ENCODE assay signal across 15 cellular contexts in the genomic region with DNA sequence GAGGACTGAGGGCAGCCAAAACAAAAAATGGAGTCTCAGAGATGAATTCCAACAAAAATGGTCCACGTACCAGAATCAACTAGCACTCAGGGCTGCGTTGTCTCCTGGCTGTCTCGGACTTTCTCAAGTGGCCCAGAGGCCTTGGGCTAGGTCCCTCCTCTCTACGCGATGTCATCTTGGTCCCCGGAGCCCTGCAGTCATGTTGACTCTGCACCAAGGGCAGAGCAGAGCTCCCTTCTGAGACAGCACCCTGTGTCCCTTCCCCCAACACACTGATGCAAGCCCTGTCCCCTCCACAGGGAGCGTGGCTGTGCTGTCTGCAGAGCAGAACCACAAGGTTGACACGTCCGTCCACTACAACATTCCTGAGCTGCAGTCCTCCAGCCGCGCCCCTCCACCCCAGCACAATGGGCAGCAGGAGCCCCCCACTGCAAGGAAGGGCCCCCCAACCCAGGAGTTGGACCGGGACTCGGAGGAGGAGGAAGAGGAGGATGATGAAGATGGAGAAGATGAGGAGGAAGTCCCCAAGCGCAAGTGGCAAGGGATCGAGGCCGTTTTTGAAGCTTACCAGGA. TPM values are rescaled to one million over a fixed set of nuclear protein-coding genes. Genes with fewer than 3 reads are reported as not detected.
DNase-seq lines count a peak whose midpoint lies in the region; ATAC-seq, FAIRE-seq and TF ChIP-seq lines count a peak whose summit lies in the region.
"Had no signal": no experiment of that assay in that cellular context is flagged by ENCODE, and none has a peak within 500 bp of the region (broad histone marks: within the 10 kb centered on the region; RNA-seq: fewer than 3 reads in every experiment).

No MANE protein-coding gene starts in this region.

- peak overlapping the region; percentile 61 for H3K27ac Mint-ChIP-seq in activated T-cell treated with anti-CD3 and anti-CD28 coated beads, Interleukin-2, amount 50 U/mL, for 24 hours
- no peak overlapping the region for H3K27ac Mint-ChIP-seq in activated T-cell treated with anti-CD3 and anti-CD28 coated beads, Interleukin-2, amount 50 U/mL, for 72 hours
- peak overlapping the region; percentile 29 for H3K27ac Mint-ChIP-seq in stimulated activated effector memory CD8-positive, alpha-beta T cell treated with anti-CD3 and anti-CD28 coated beads, Interleukin-12 subunit alpha, Interleukin-12 subunit beta, amount 100 ng/mL, for 72 hours

- no peaks in the 10 kb centered on the region for H3K27me3 Mint-ChIP-seq in activated T-cell treated with anti-CD3 and anti-CD28 coated beads, Interleukin-2, amount 50 U/mL, for 24 hours
- no peaks in the 10 kb centered on the region for H3K27me3 Mint-ChIP-seq in activated T-cell treated with anti-CD3 and anti-CD28 coated beads, Interleukin-2, amount 50 U/mL, for 72 hours (ENCODE audit: low read depth)

- H3K4me1 ChIP-seq in kidney (ENCODE audit: control insufficient read depth in 1 of 2, insufficient read depth in 1 of 2, low read depth in 1 of 2, low read length in 2 of 2) = no peaks in the 10 kb centered on the region
- H3K4me1 ChIP-seq: BLaER1 treated with 17β-estradiol and CSF1 and Interleukin-3, amounts not matched to agents 10 nM and 100 nM had no signal

- H3K36me3 Mint-ChIP-seq in activated T-cell treated with anti-CD3 and anti-CD28 coated beads, Interleukin-2, amount 50 U/mL, for 24 hours (ENCODE audit: low read depth) = peaks cover 95% of the 10 kb centered on the region
- H3K36me3 Mint-ChIP-seq in activated T-cell treated with anti-CD3 and anti-CD28 coated beads, Interleukin-2, amount 50 U/mL, for 72 hours (ENCODE audit: insufficient read depth in 2 of 2) = peaks cover 0 to 27% of the 10 kb centered on the region in 2 donors
- H3K36me3 Mint-ChIP-seq in stimulated activated effector memory CD8-positive, alpha-beta T cell treated with anti-CD3 and anti-CD28 coated beads, Interleukin-12 subunit alpha, Interleukin-12 subunit beta, amount 100 ng/mL, for 72 hours = peaks cover 95% of the 10 kb centered on the region

- no peak for DNase-seq in activated T-cell treated with anti-CD3 and anti-CD28 coated beads, Interleukin-2, amount 50 U/mL, for 24 hours
- no peak for DNase-seq in activated T-cell treated with anti-CD3 and anti-CD28 coated beads, Interleukin-2, amount 50 U/mL, for 72 hours
- DNase-seq in RWPE1 (ENCODE audit: low spot score) (no peak), kidney (peak; percentile 48), NCI-H1930 (lab: John Stamatoyannopoulos, UW) (no peak)
- no peak for DNase-seq in stimulated activated effector memory CD8-positive, alpha-beta T cell treated with anti-CD3 and anti-CD28 coated beads, Interleukin-12 subunit alpha, Interleukin-12 subunit beta, amount 100 ng/mL, for 72 hours (ENCODE audit: low spot score in 2 of 2)
- DNase-seq: DMS 273 treated with DMSO at 0.1 percent for 48 hours; NCI-H1436 treated with DMSO at 0.1 percent for 48 hours; NCI-H2227 treated with DMSO at 0.1 percent for 48 hours; NCI-H526; NK-92 treated with Interleukin-12 subunit alpha and Interleukin-12 subunit beta, amount 100 ng/mL, for 24 hours had no signal

- peak overlapping the region; percentile 23 for H3K27ac ChIP-seq in RWPE1
- no peak overlapping the region for H3K27ac ChIP-seq in kidney (ENCODE audit: low read depth in 2 of 2, low read length in 2 of 2)
- H3K27ac ChIP-seq: BLaER1 treated with 17β-estradiol and CSF1 and Interleukin-3, amounts not matched to agents 10 nM and 100 nM had no signal

- no peak overlapping the region for H3K4me3 Mint-ChIP-seq in activated T-cell treated with anti-CD3 and anti-CD28 coated beads, Interleukin-2, amount 50 U/mL, for 24 hours
- H3K4me3 Mint-ChIP-seq in activated T-cell treated with anti-CD3 and anti-CD28 coated beads, Interleukin-2, amount 50 U/mL, for 72 hours = no peak overlapping the region
- no peak overlapping the region for H3K4me3 Mint-ChIP-seq in stimulated activated effector memory CD8-positive, alpha-beta T cell treated with anti-CD3 and anti-CD28 coated beads, Interleukin-12 subunit alpha, Interleukin-12 subunit beta, amount 100 ng/mL, for 72 hours

- peaks cover 67 to 91% of the 10 kb centered on the region in 2 donors for H3K36me3 ChIP-seq in kidney (ENCODE audit: control insufficient read depth in 1 of 2, insufficient read depth in 2 of 2, low read length in 2 of 2)

- intact Hi-C loops in kidney (cut with DNase I) = no loop called here

- TF ChIP-seq CTCF in RWPE1 (conservative IDR thresholded peaks at IDR 0.05; ENCODE audit: low read depth) (no peak), kidney (IDR thresholded peaks at IDR 0.05; ENCODE audit: borderline replicate concordance, extremely low read depth, insufficient read depth) (no peak)

- no peak overlapping the region for H3K4me3 ChIP-seq in kidney (ENCODE audit: low read length in 2 of 2)
- H3K4me3 ChIP-seq: BLaER1 treated with 17β-estradiol and CSF1 and Interleukin-3, amounts not matched to agents 10 nM and 100 nM had no signal

- POLR2A ChIA-PET in RWPE1 (lab: Yijun Ruan, JAX; ENCODE audit: low non-redundant PET) = no interaction called here

- no peak overlapping the region for H3K9ac ChIP-seq in kidney (ENCODE audit: low read length in 2 of 2)
- H3K9ac ChIP-seq: BLaER1 treated with 17β-estradiol and CSF1 and Interleukin-3, amounts not matched to agents 10 nM and 100 nM had no signal

- no peaks in the 10 kb centered on the region for H3K4me1 Mint-ChIP-seq in activated T-cell treated with anti-CD3 and anti-CD28 coated beads, Interleukin-2, amount 50 U/mL, for 24 hours (ENCODE audit: low read depth)
- no peaks in the 10 kb centered on the region for H3K4me1 Mint-ChIP-seq in activated T-cell treated with anti-CD3 and anti-CD28 coated beads, Interleukin-2, amount 50 U/mL, for 72 hours (ENCODE audit: low read depth)
- no peaks in the 10 kb centered on the region for H3K4me1 Mint-ChIP-seq in stimulated activated effector memory CD8-positive, alpha-beta T cell treated with anti-CD3 and anti-CD28 coated beads, Interleukin-12 subunit alpha, Interleukin-12 subunit beta, amount 100 ng/mL, for 72 hours

- no peaks in the 10 kb centered on the region for H3K9me3 Mint-ChIP-seq in activated T-cell treated with anti-CD3 and anti-CD28 coated beads, Interleukin-2, amount 50 U/mL, for 24 hours
- H3K9me3 Mint-ChIP-seq in activated T-cell treated with anti-CD3 and anti-CD28 coated beads, Interleukin-2, amount 50 U/mL, for 72 hours = no peaks in the 10 kb centered on the region
- no peaks in the 10 kb centered on the region for H3K9me3 Mint-ChIP-seq in stimulated activated effector memory CD8-positive, alpha-beta T cell treated with anti-CD3 and anti-CD28 coated beads, Interleukin-12 subunit alpha, Interleukin-12 subunit beta, amount 100 ng/mL, for 72 hours

- no peak for FAIRE-seq in kidney (lab: Jason Lieb, UNC)
- FAIRE-seq: HTR-8/SVneo had no signal

- ATAC-seq in activated T-cell treated with anti-CD3 and anti-CD28 coated beads, Interleukin-2, amount 50 U/mL, for 72 hours (replicated peaks in 1 of 2) = no peak
- no peak for ATAC-seq in stimulated activated effector memory CD8-positive, alpha-beta T cell treated with anti-CD3 and anti-CD28 coated beads, Interleukin-12 subunit alpha, Interleukin-12 subunit beta, amount 100 ng/mL, for 72 hours
- ATAC-seq in HG03469 (IDR thresholded peaks at IDR 0.05; ENCODE audit: unreplicated experiment) = no peak
- no peak for ATAC-seq in HG03039 (IDR thresholded peaks at IDR 0.05; ENCODE audit: unreplicated experiment)

- no peaks in the 10 kb centered on the region for H3K9me3 ChIP-seq in kidney (ENCODE audit: control insufficient read depth in 1 of 2, low read length in 2 of 2)
- H3K9me3 ChIP-seq: BLaER1 treated with 17β-estradiol and CSF1 and Interleukin-3, amounts not matched to agents 10 nM and 100 nM had no signal

- CTCF ChIA-PET in RWPE1 (lab: Yijun Ruan, JAX) = no interaction called here

RNA-seq across cellular contexts. Expression of gene GINS2, which starts 20.8 kb away (rescaled TPM):
- 10 to 100 TPM; 32.6 to 55.6 TPM for total RNA-seq in activated T-cell treated with anti-CD3 and anti-CD28 coated beads, Interleukin-2, amount 50 U/mL, for 72 hours
- 0.88 TPM for total RNA-seq in kidney
- polyA plus RNA-seq in kidney (ENCODE audit: insufficient read depth, low read depth, low replicate concordance) = 0.97 TPM

RNA-seq across cellular contexts. Expression of gene GSE1, which starts 54.8 kb away (rescaled TPM):
- 10 to 100 TPM; 26.7 to 30.9 TPM for total RNA-seq in activated T-cell treated with anti-CD3 and anti-CD28 coated beads, Interleukin-2, amount 50 U/mL, for 72 hours
- total RNA-seq in kidney = 92.8 TPM
- polyA plus RNA-seq in kidney (ENCODE audit: insufficient read depth, low read depth, low replicate concordance) = 9.5 TPM

Comparison
In these comparisons a context has a peak if more than half of its experiments do, and no peak if none do; other contexts are left out.
1. RNA of gene GINS2, which starts 20.8 kb away (total RNA-seq): 32.6 to 55.6 TPM in activated T-cell treated with anti-CD3 and anti-CD28 coated beads, Interleukin-2, amount 50 U/mL, for 72 hours; 0.88 TPM in kidney (single experiment); every median in the first group is over 10 times any median in the second.